Comparison of ENCODE assay signal across 27 cellular contexts in the genomic region with DNA sequence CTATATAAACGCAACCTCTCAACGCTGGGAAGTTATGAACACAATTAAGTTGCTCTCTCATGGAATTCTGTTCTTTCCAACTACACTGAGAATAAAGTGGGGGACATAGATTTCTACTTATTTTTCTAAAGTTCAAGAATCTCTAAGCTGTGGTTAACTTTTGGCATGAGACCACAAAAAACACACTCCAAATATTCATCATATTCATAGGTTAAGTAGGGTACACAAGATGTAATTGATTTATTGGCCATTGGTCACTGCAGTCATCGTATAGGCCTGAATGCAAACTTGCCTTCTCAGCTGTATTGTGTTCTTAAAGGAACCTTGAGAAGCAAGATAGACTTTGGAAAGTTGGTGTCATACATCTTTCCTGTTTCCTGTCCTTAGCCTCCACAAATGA. TPM values are rescaled to one million over a fixed set of nuclear protein-coding genes. Genes with fewer than 3 reads are reported as not detected.
"Had no signal": no experiment of that assay in that cellular context is flagged by ENCODE, and none has a peak within 500 bp of the region (broad histone marks: within the 10 kb centered on the region; RNA-seq: fewer than 3 reads in every experiment).

No MANE protein-coding gene starts in this region.

- H3K4me3 Mint-ChIP-seq: activated T-cell treated with anti-CD3 and anti-CD28 coated beads, Interleukin-2, amount 50 U/mL, for 4 hours; endodermal cell; immature natural killer cell; memory B cell; neural crest cell; stimulated activated naive CD8-positive, alpha-beta T cell treated with anti-CD3 and anti-CD28 coated beads, Interleukin-15, amount 100 ng/mL, for 72 hours; T-helper 17 cell had no signal

- H3K27ac Mint-ChIP-seq: endodermal cell; immature natural killer cell; memory B cell; stimulated activated naive CD8-positive, alpha-beta T cell treated with anti-CD3 and anti-CD28 coated beads, Interleukin-15, amount 100 ng/mL, for 72 hours; T-helper 17 cell had no signal

- FAIRE-seq: colon, small intestine had no signal

- H3K4me1 Mint-ChIP-seq: endodermal cell, immature natural killer cell, memory B cell, T-helper 17 cell had no signal

- H3K27ac ChIP-seq: dorsolateral prefrontal cortex, epithelial cell of prostate, gastroesophageal sphincter, heart left ventricle, prostate gland, upper lobe of left lung, VCaP had no signal

- ATAC-seq: activated T-cell treated with anti-CD3 and anti-CD28 coated beads, Interleukin-2, amount 50 U/mL, for 4 hours; gastroesophageal sphincter; heart left ventricle; right cardiac atrium; stimulated activated naive CD8-positive, alpha-beta T cell treated with anti-CD3 and anti-CD28 coated beads, Interleukin-15, amount 100 ng/mL, for 72 hours; T-helper 17 cell had no signal

- DNase-seq: activated CD4-positive, alpha-beta T cell treated with anti-CD3 and anti-CD28 coated beads, Interleukin-2, amount 50 U/mL, for 1 hour; activated CD4-positive, CD25-positive, alpha-beta regulatory T cell treated with anti-CD3 and anti-CD28 coated beads, Interleukin-2, amount 50 U/mL, for 72 hours; activated CD8-positive, alpha-beta memory T cell treated with anti-CD3 and anti-CD28 coated beads, Interleukin-2, amount 50 U/mL, for 4 hours; activated naive CD4-positive, alpha-beta T cell treated with anti-CD3 and anti-CD28 coated beads, Interleukin-2, amount 50 U/mL, for 16 hours; activated T-cell treated with anti-CD3 and anti-CD28 coated beads, Interleukin-2, amount 50 U/mL, for 4 hours; dorsolateral prefrontal cortex; endodermal cell; heart left ventricle; immature natural killer cell; kidney glomerular epithelial cell; right cardiac atrium; small intestine; stimulated activated CD4-positive, alpha-beta T cell treated with anti-CD3 and anti-CD28 coated beads, Interleukin-15, amount 100 ng/mL, for 24 hours; stimulated activated CD4-positive, alpha-beta T cell treated with anti-CD3 and anti-CD28 coated beads, Interleukin-4, amount 100 ng/mL, for 1 hour; stimulated activated naive CD8-positive, alpha-beta T cell treated with anti-CD3 and anti-CD28 coated beads, Interleukin-15, amount 100 ng/mL, for 72 hours; T-helper 17 cell; upper lobe of left lung had no signal

- H3K4me3 ChIP-seq: ascending aorta, dorsolateral prefrontal cortex, gastroesophageal sphincter, heart left ventricle, prostate gland, thoracic aorta, upper lobe of left lung had no signal

- H3K27me3 ChIP-seq: ascending aorta, dorsolateral prefrontal cortex, gastroesophageal sphincter, heart left ventricle, upper lobe of left lung had no signal

- H3K4me1 ChIP-seq: prostate gland, upper lobe of left lung had no signal

- H3K27me3 Mint-ChIP-seq: stimulated activated naive CD8-positive, alpha-beta T cell treated with anti-CD3 and anti-CD28 coated beads, Interleukin-15, amount 100 ng/mL, for 72 hours had no signal

- H3K36me3 ChIP-seq: ascending aorta, gastroesophageal sphincter, heart left ventricle, prostate gland, thoracic aorta, upper lobe of left lung had no signal

- H3K9me3 ChIP-seq: ascending aorta, gastroesophageal sphincter, heart left ventricle, prostate gland, thoracic aorta, upper lobe of left lung had no signal

- H3K9me3 Mint-ChIP-seq: endodermal cell, immature natural killer cell, memory B cell, neural crest cell had no signal

- H3K36me3 Mint-ChIP-seq: immature natural killer cell, memory B cell had no signal

RNA-seq across cellular contexts. Expression of gene PRRX1, which starts 40.3 kb away (rescaled TPM):
- total RNA-seq: activated T-cell treated with anti-CD3 and anti-CD28 coated beads, Interleukin-2, amount 50 U/mL, for 4 hours; endodermal cell; mononuclear cell; T-helper 17 cell had no signal
- polyA plus RNA-seq: immature natural killer cell had no signal
